Comparison of ENCODE assay signal across 8 cellular contexts in the genomic region with DNA sequence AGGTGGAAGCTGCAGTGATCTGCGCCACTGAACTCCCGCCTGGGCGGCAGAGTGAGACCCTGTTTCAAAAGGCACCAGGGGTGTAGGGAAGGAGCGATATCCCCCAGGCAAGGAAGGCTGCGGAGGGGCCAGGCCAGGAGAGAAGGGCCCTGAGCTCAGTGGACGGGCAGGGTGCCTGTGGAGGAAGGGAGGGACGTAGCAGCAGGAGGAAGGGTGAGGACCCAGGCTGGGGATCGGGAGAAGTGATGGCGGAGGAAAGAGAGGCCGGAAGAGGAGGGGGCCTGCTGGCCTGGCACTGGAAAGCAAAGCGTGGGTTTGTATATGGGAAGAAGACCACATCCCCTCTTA. TPM values are rescaled to one million over a fixed set of nuclear protein-coding genes. Genes with fewer than 3 reads are reported as not detected.
DNase-seq lines count a peak whose midpoint lies in the region; ATAC-seq and TF ChIP-seq lines count a peak whose summit lies in the region.

No MANE protein-coding gene starts in this region.

- H3K9me3 ChIP-seq in ovary, result no peaks in the 10 kb centered on the region

- no peak for ATAC-seq in HG03565 (IDR thresholded peaks at IDR 0.05; ENCODE audit: unreplicated experiment)

- DNase-seq in NCI-H345 (lab: John Stamatoyannopoulos, UW), result peak; percentile 23
- no peak for DNase-seq in NCI-H345 treated with DMSO at 0.1 percent for 48 hours (lab: John Stamatoyannopoulos, UW; ENCODE audit: unreplicated experiment)
- no peak for DNase-seq in NB4 (ENCODE audit: low read depth)
- no peak for DNase-seq in fibroblast of pulmonary artery (ENCODE audit: low read depth)
- DNase-seq in ovary, result no peak
- DNase-seq in NK-92 (lab: John Stamatoyannopoulos, UW; ENCODE audit: unreplicated experiment), result no peak
- DNase-seq in NCI-H2196 (lab: John Stamatoyannopoulos, UW; ENCODE audit: unreplicated experiment), result no peak

- TF ChIP-seq POLR2A in NB4 (IDR thresholded peaks at IDR 0.05; ENCODE audit: extremely low read depth, insufficient read length), result no peak
- TF ChIP-seq POLR2A in ovary (IDR thresholded peaks at IDR 0.05), result no peak

- no peak for TF ChIP-seq EP300 in ovary (IDR thresholded peaks at IDR 0.05)

- H3K27me3 ChIP-seq in ovary, result no peaks in the 10 kb centered on the region

- TF ChIP-seq CTCF in NB4 (IDR thresholded peaks at IDR 0.05; ENCODE audit: low read depth, low read length) (no peak), fibroblast of pulmonary artery (IDR thresholded peaks at IDR 0.05; ENCODE audit: low read length, missing control alignments) (no peak), ovary (IDR thresholded peaks at IDR 0.05) (no peak)

- peak overlapping the region; percentile 48 to 81 for H3K27ac ChIP-seq in ovary

- intact Hi-C loops in ovary (cut with DNase I), result no loop called here

- H3K4me1 ChIP-seq in ovary (ENCODE audit: insufficient read depth), result peaks cover 6% of the 10 kb centered on the region

- 15 to 25% (median 24%) methylated on average over 11 of the region's 11 CpGs for WGBS in ovary, 3 donors

- H3K4me3 ChIP-seq in NB4 (ENCODE audit: low read depth, low read length) (peak overlapping the region; percentile 46), fibroblast of pulmonary artery (replicated peaks; ENCODE audit: low read depth, low read length) (peak overlapping the region; percentile 54), ovary (peak overlapping the region; percentile 39)

- no peaks in the 10 kb centered on the region for H3K36me3 ChIP-seq in ovary

RNA-seq across cellular contexts. Expression of a gene that starts 45.6 kb away (rescaled TPM):
- total RNA-seq in ovary, result 10 to 100 TPM in 3 of 7 donors, 1 to 10 TPM in 4; 1.7 to 17.7 (median 9.8) TPM
- polyA plus RNA-seq in ovary, result 1 to 10 TPM; 3.1 to 4.8 TPM
